ENCODE assay signal across 2 cellular contexts in the genomic region with DNA sequence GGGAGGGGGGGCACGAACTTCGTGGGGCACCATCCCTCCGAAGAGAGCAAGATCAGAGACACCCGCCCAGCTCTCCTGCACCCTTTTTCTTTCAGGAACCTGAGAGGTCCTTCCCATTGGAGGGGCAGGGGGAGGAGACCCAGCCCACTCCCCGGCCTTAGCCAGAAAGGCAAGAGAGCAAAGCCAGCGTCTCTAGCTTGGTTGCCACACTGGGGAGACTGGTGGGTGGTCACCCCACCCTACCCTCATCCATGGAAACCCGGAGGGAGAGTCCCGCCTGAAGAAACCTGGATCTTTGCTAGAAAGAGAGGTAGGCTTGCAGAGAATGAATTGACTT.
TF ChIP-seq lines count a peak whose summit lies in the region.

No MANE protein-coding gene starts in this region.

TF ChIP-seq in GM12878, 131 proteins besides CTCF, POLR2A, EP300 and RAD21:
- no peak for TF ChIP-seq CBFB (IDR thresholded peaks at IDR 0.05; ENCODE audit: low read depth)
- TF ChIP-seq, protein P1, sequence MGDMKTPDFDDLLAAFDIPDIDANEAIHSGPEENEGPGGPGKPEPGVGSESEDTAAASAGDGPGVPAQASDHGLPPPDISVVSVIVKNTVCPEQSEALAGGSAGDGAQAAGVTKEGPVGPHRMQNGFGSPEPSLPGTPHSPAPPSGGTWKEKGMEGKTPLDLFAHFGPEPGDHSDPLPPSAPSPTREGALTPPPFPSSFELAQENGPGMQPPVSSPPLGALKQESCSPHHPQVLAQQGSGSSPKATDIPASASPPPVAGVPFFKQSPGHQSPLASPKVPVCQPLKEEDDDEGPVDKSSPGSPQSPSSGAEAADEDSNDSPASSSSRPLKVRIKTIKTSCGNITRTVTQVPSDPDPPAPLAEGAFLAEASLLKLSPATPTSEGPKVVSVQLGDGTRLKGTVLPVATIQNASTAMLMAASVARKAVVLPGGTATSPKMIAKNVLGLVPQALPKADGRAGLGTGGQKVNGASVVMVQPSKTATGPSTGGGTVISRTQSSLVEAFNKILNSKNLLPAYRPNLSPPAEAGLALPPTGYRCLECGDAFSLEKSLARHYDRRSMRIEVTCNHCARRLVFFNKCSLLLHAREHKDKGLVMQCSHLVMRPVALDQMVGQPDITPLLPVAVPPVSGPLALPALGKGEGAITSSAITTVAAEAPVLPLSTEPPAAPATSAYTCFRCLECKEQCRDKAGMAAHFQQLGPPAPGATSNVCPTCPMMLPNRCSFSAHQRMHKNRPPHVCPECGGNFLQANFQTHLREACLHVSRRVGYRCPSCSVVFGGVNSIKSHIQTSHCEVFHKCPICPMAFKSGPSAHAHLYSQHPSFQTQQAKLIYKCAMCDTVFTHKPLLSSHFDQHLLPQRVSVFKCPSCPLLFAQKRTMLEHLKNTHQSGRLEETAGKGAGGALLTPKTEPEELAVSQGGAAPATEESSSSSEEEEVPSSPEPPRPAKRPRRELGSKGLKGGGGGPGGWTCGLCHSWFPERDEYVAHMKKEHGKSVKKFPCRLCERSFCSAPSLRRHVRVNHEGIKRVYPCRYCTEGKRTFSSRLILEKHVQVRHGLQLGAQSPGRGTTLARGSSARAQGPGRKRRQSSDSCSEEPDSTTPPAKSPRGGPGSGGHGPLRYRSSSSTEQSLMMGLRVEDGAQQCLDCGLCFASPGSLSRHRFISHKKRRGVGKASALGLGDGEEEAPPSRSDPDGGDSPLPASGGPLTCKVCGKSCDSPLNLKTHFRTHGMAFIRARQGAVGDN (IDR thresholded peaks at IDR 0.05): no peak
- TF ChIP-seq RUNX3 (IDR thresholded peaks at IDR 0.05; ENCODE audit: low read length): no peak
- TF ChIP-seq, protein P2, sequence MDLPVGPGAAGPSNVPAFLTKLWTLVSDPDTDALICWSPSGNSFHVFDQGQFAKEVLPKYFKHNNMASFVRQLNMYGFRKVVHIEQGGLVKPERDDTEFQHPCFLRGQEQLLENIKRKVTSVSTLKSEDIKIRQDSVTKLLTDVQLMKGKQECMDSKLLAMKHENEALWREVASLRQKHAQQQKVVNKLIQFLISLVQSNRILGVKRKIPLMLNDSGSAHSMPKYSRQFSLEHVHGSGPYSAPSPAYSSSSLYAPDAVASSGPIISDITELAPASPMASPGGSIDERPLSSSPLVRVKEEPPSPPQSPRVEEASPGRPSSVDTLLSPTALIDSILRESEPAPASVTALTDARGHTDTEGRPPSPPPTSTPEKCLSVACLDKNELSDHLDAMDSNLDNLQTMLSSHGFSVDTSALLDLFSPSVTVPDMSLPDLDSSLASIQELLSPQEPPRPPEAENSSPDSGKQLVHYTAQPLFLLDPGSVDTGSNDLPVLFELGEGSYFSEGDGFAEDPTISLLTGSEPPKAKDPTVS (IDR thresholded peaks at IDR 0.05; ENCODE audit: low read depth, low read length): no peak
- no peak for TF ChIP-seq ZBED1 (IDR thresholded peaks at IDR 0.05; ENCODE audit: borderline replicate concordance)
- no peak for TF ChIP-seq KLF5 (IDR thresholded peaks at IDR 0.05; ENCODE audit: partially characterized antibody)
- no peak for TF ChIP-seq ZNF207 (IDR thresholded peaks at IDR 0.05; ENCODE audit: borderline replicate concordance)

TF ChIP-seq in HepG2, 621 proteins besides CTCF, POLR2A, EP300 and RAD21:
- TF ChIP-seq, protein P1 (CRISPR knock-in tag; IDR thresholded peaks at IDR 0.05): peak; percentile 23; the same call in 1 of the 2 replicates
- TF ChIP-seq ZNF746 (CRISPR knock-in tag; IDR thresholded peaks at IDR 0.05): no peak
